Comparison of ENCODE assay signal across 8 cellular contexts in genomic region chr9:3526903-3527652, GRCh38. TPM values are rescaled to one million over a fixed set of nuclear protein-coding genes. Genes with fewer than 3 reads are reported as not detected.
DNase-seq lines count a peak whose midpoint lies in the region; ATAC-seq lines count a peak whose summit lies in the region.

No MANE protein-coding gene starts in this region.

- H3K4me1 ChIP-seq in BLaER1 (peaks cover 40% of the 10 kb centered on the region), skeletal muscle satellite cell (ENCODE audit: control insufficient read depth, insufficient read depth, low read length) (peaks cover 6% of the 10 kb centered on the region)

- no peaks in the 10 kb centered on the region for H3K9me3 ChIP-seq in BLaER1
- H3K9me3 ChIP-seq in skeletal muscle satellite cell (replicated peaks; ENCODE audit: low read length): no peaks in the 10 kb centered on the region

- ATAC-seq in GM18858 (IDR thresholded peaks at IDR 0.05; ENCODE audit: unreplicated experiment) (peak; percentile 35), HG03039 (IDR thresholded peaks at IDR 0.05; ENCODE audit: unreplicated experiment) (peak; percentile 26)

- H3K9ac ChIP-seq in BLaER1: peak overlapping the region; percentile 99
- H3K9ac ChIP-seq in skeletal muscle satellite cell (ENCODE audit: low read depth, low read length): peak overlapping the region; percentile 98

- H3K27me3 ChIP-seq in BLaER1 (no peaks in the 10 kb centered on the region), skeletal muscle satellite cell (ENCODE audit: control insufficient read depth, insufficient read depth, low read length) (no peaks in the 10 kb centered on the region)

- H3K4me3 ChIP-seq in BLaER1 (peak overlapping the region; percentile 94), skeletal muscle satellite cell (ENCODE audit: low read length) (peak overlapping the region; percentile 87)

- H3K27ac ChIP-seq in BLaER1: peak overlapping the region; percentile 100

- peaks cover 14% of the 10 kb centered on the region for H3K36me3 ChIP-seq in BLaER1
- no peaks in the 10 kb centered on the region for H3K36me3 ChIP-seq in skeletal muscle satellite cell (ENCODE audit: insufficient read depth, low read length)

- H3K4me2 ChIP-seq in BLaER1: peak overlapping the region; percentile 92
- peak overlapping the region; percentile 94 for H3K4me2 ChIP-seq in skeletal muscle satellite cell (ENCODE audit: low read length)

- no peaks in the 10 kb centered on the region; the same call in 1 of the 2 replicates for H4K20me1 ChIP-seq in BLaER1

- DNase-seq in NCI-H2227 treated with DMSO at 0.1 percent for 48 hours (lab: John Stamatoyannopoulos, UW) (peak; percentile 84), amniotic epithelial cell (ENCODE audit: low read depth) (peak; percentile 22), hepatic stellate cell (ENCODE audit: low spot score) (peak; percentile 3), OCI-M2 (lab: John Stamatoyannopoulos, UW; ENCODE audit: unreplicated experiment) (no peak)

RNA-seq across cellular contexts. Expression of gene RFX3, which starts 1.3 kb away (rescaled TPM):
- total RNA-seq in skeletal muscle satellite cell (2012; rRNA removed): 1.8 and 2.4 TPM in 2 replicates
